Comparison of ENCODE assay signal across 17 cellular contexts in genomic region chr13:40514797-40515196, GRCh38.
DNase-seq lines count a peak whose midpoint lies in the region; ATAC-seq, FAIRE-seq and TF ChIP-seq lines count a peak whose summit lies in the region.
"Had no signal": no experiment of that assay in that cellular context is flagged by ENCODE, and none has a peak within 500 bp of the region (broad histone marks: within the 10 kb centered on the region; RNA-seq: fewer than 3 reads in every experiment).

No MANE protein-coding gene starts in this region.

- H3K9me3 Mint-ChIP-seq in activated naive CD4-positive, alpha-beta T cell treated with anti-CD3 and anti-CD28 coated beads, Interleukin-2, amount 50 U/mL, for 24 hours, result no peaks in the 10 kb centered on the region
- peaks cover 2% of the 10 kb centered on the region for H3K9me3 Mint-ChIP-seq in activated naive CD4-positive, alpha-beta T cell treated with anti-CD3 and anti-CD28 coated beads, Interleukin-2, amount 10 ng/mL, durations not matched to agents 7 days and 5 days
- H3K9me3 Mint-ChIP-seq: CD8-positive, alpha-beta T cell had no signal

- no peak overlapping the region for H3K27ac ChIP-seq in GM12878 (ENCODE audit: control insufficient read depth, insufficient read depth)
- H3K27ac ChIP-seq: C4-2B, GM23248 had no signal

- TF ChIP-seq POLR2A in GM12878 (IDR thresholded peaks at IDR 0.05; ENCODE audit: low read depth, low read length), result no peak

- TF ChIP-seq RAD21 in GM12878 (IDR thresholded peaks at IDR 0.05; ENCODE audit: insufficient read depth, low read depth, low read length), result no peak

- H3K27me3 ChIP-seq in GM12878 (replicated peaks in 1 of 2; ENCODE audit: control insufficient read depth in 2 of 2, insufficient read depth in 2 of 2, low read length in 1 of 2), result no peaks in the 10 kb centered on the region
- H3K27me3 ChIP-seq: BE2C had no signal

- no peak overlapping the region for H3K4me3 ChIP-seq in GM12878
- H3K4me3 ChIP-seq: GM23248 had no signal

- H3K4me3 Mint-ChIP-seq in activated naive CD4-positive, alpha-beta T cell treated with anti-CD3 and anti-CD28 coated beads, Interleukin-2, amount 50 U/mL, for 24 hours, result no peak overlapping the region
- H3K4me3 Mint-ChIP-seq in activated naive CD4-positive, alpha-beta T cell treated with anti-CD3 and anti-CD28 coated beads, Interleukin-2, amount 10 ng/mL, durations not matched to agents 7 days and 5 days, result no peak overlapping the region
- H3K4me3 Mint-ChIP-seq: CD8-positive, alpha-beta T cell had no signal

- no peaks in the 10 kb centered on the region for H3K79me2 ChIP-seq in GM12878 (ENCODE audit: control insufficient read depth, insufficient read depth, low read length)

- in situ Hi-C loops in GM12878 (cut with MboI), result loop anchor here (5.0 kb wide), 1 partner anchor 148 kb away; no protein-coding TSS in a partner anchor

- peaks cover 2% of the 10 kb centered on the region for H3K36me3 Mint-ChIP-seq in activated naive CD4-positive, alpha-beta T cell treated with anti-CD3 and anti-CD28 coated beads, Interleukin-2, amount 50 U/mL, for 24 hours
- peaks cover 4% of the 10 kb centered on the region for H3K36me3 Mint-ChIP-seq in activated naive CD4-positive, alpha-beta T cell treated with anti-CD3 and anti-CD28 coated beads, Interleukin-2, amount 10 ng/mL, durations not matched to agents 7 days and 5 days
- H3K36me3 Mint-ChIP-seq: CD8-positive, alpha-beta T cell had no signal

- ATAC-seq in GM12878 (no peak), GM19455 (IDR thresholded peaks at IDR 0.05; ENCODE audit: unreplicated experiment) (no peak), GM18867 (IDR thresholded peaks at IDR 0.05; ENCODE audit: unreplicated experiment) (no peak)
- ATAC-seq: CD8-positive, alpha-beta T cell; HCT116 had no signal

- no peaks in the 10 kb centered on the region for H3K27me3 Mint-ChIP-seq in activated naive CD4-positive, alpha-beta T cell treated with anti-CD3 and anti-CD28 coated beads, Interleukin-2, amount 50 U/mL, for 24 hours
- no peaks in the 10 kb centered on the region for H3K27me3 Mint-ChIP-seq in activated naive CD4-positive, alpha-beta T cell treated with anti-CD3 and anti-CD28 coated beads, Interleukin-2, amount 10 ng/mL, durations not matched to agents 7 days and 5 days

- no peak for TF ChIP-seq EP300 in GM12878 (IDR thresholded peaks at IDR 0.05; ENCODE audit: borderline replicate concordance in 1 of 2, control insufficient read depth in 1 of 2, low read depth in 2 of 2, low read length in 2 of 2)

- H3K4me1 Mint-ChIP-seq in activated naive CD4-positive, alpha-beta T cell treated with anti-CD3 and anti-CD28 coated beads, Interleukin-2, amount 50 U/mL, for 24 hours, result peaks cover 73% of the 10 kb centered on the region
- peaks cover 36% of the 10 kb centered on the region for H3K4me1 Mint-ChIP-seq in activated naive CD4-positive, alpha-beta T cell treated with anti-CD3 and anti-CD28 coated beads, Interleukin-2, amount 10 ng/mL, durations not matched to agents 7 days and 5 days

- no peak for FAIRE-seq in GM12878 (lab: Jason Lieb, UNC)
- FAIRE-seq: A204.1, H54 had no signal

- no TSS peak for BruUV-seq in GM12878 (replicated peaks; lab: Mats Ljungman, UMichigan)

- H3K36me3 ChIP-seq in GM12878 (ENCODE audit: control insufficient read depth in 2 of 2, insufficient read depth in 2 of 2, low read length in 1 of 2), result no peaks in the 10 kb centered on the region
- H3K36me3 ChIP-seq: BE2C had no signal

- H3K4me2 ChIP-seq in GM12878 (ENCODE audit: control insufficient read depth, insufficient read depth), result no peak overlapping the region

- SMC1A ChIA-PET in GM12878 (lab: Charles Lee; ENCODE audit: uncharacterized antibody, unreplicated experiment), result interaction anchor here (1.2 kb wide), 1 partner anchor 64 kb away, joined by 3 read pairs; no protein-coding TSS in a partner anchor

- TF ChIP-seq CTCF in GM12878 (IDR thresholded peaks at IDR 0.05 in 2 of 3, conservative IDR thresholded peaks at IDR 0.05 in 1 of 3; ENCODE audit: control insufficient read depth in 2 of 3, extremely low read depth in 1 of 3, insufficient read depth in 1 of 3, low read depth in 3 of 3, low read length in 3 of 3), result no peak

- no peak overlapping the region for H3K9ac ChIP-seq in GM12878 (ENCODE audit: control insufficient read depth, insufficient read depth, low read length)
- H3K9ac ChIP-seq: GM23248 had no signal

- no peaks in the 10 kb centered on the region; the same call in 1 of the 3 replicates for H3K9me3 ChIP-seq in GM12878 (replicated peaks; ENCODE audit: control insufficient read depth, insufficient read depth, low read length)
- H3K9me3 ChIP-seq: BE2C, Caco-2 had no signal

- H3K4me1 ChIP-seq in GM12878 (ENCODE audit: control insufficient read depth, insufficient read depth, low read length), result peaks cover 34% of the 10 kb centered on the region
- H3K4me1 ChIP-seq: BE2C, Caco-2 had no signal

- no peak overlapping the region for H2AFZ ChIP-seq in GM12878 (ENCODE audit: control insufficient read depth, low read depth, low read length)
- H2AFZ ChIP-seq: GM23248 had no signal

- H4K20me1 ChIP-seq in GM12878 (ENCODE audit: control insufficient read depth, insufficient read depth), result no peaks in the 10 kb centered on the region

- POLR2A ChIA-PET in GM12878 (lab: Charles Lee), result no interaction called here

- CTCF ChIA-PET in activated naive CD4-positive, alpha-beta T cell treated with anti-CD3 and anti-CD28 coated beads, Interleukin-2, amount 10 ng/mL, durations not matched to agents 7 days and 5 days (lab: Charles Lee), result no interaction called here
- CTCF ChIA-PET in GM12878 (lab: Yijun Ruan, JAX), result interaction anchor here (0.7 kb wide), 1 partner anchor 31 kb away, joined by 3 read pairs; no protein-coding TSS in a partner anchor

- intact Hi-C loops in GM12878 (cut with micrococcal nuclease; ENCODE audit: unreplicated experiment), result loop anchor here (5.0 kb wide), 1 partner anchor 127 kb away; no protein-coding TSS in a partner anchor

- 89% methylated on average over 2 of the region's 2 CpGs for WGBS in GM12878 (ENCODE audit: insufficient coverage, insufficient replicate concordance, low lambda C conversion rate, missing lambda C conversion rate)

- RAD21 ChIA-PET in GM12878 (lab: Charles Lee; ENCODE audit: unreplicated experiment), result no interaction called here

- peak overlapping the region; percentile 57 for H3K27ac Mint-ChIP-seq in activated naive CD4-positive, alpha-beta T cell treated with anti-CD3 and anti-CD28 coated beads, Interleukin-2, amount 50 U/mL, for 24 hours
- no peak overlapping the region for H3K27ac Mint-ChIP-seq in activated naive CD4-positive, alpha-beta T cell treated with anti-CD3 and anti-CD28 coated beads, Interleukin-2, amount 10 ng/mL, durations not matched to agents 7 days and 5 days
- H3K27ac Mint-ChIP-seq: CD8-positive, alpha-beta T cell had no signal

- DNase-seq in activated naive CD4-positive, alpha-beta T cell treated with anti-CD3 and anti-CD28 coated beads, Interleukin-2, amount 10 ng/mL, durations not matched to agents 7 days and 5 days, result no peak
- DNase-seq in MV-4-11 (lab: John Stamatoyannopoulos, UW) (peak; percentile 50), GM12878 (ENCODE audit: low read depth, low spot score) (no peak), AG20443 (ENCODE audit: low spot score) (no peak)
- DNase-seq: BE2C; Caco-2; CD8-positive, alpha-beta T cell; DND-41; GDM1; GM23248 had no signal

TF ChIP-seq in GM12878, 131 proteins besides CTCF, POLR2A, EP300 and RAD21:
- TF ChIP-seq PKNOX1 (IDR thresholded peaks at IDR 0.05) (0 out of 2 replicates have a peak, but pooled peaks have one; percentile 13), MXI1 (IDR thresholded peaks at IDR 0.05; ENCODE audit: low read depth, low read length) (no peak), ZBED1 (IDR thresholded peaks at IDR 0.05; ENCODE audit: borderline replicate concordance) (no peak)
